In the genomic region with DNA sequence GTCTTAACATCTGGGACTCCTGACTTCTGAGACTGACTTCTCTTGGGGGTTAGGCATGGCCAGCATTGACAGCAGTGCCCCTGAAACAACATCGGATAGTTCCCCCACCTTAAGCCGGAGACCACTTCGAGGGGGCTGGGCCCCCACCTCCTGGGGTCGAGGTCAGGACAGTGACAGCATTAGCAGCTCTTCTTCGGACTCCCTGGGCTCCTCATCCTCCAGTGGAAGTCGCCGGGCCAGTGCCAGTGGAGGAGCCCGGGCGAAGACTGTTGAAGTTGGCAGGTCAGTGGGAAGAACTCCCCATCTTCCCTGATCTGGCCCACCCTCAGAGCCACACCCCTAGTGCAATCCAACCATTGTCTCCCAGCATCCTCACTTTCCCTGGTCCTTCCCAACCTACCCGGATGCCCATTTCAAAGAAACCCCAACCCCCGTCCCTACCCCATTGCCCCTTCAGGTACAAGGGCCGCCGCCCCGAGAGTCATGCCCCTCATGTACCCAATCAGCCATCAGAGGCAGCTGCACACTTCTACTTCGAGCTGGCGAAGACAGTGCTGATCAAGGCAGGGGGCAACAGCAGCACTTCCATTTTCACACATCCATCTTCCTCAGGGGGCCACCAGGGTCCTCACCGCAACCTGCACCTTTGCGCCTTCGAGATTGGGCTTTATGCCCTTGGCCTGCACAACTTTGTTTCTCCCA, we compare ENCODE assay signal across 12 cellular contexts.
"Had no signal": no experiment of that assay in that cellular context is flagged by ENCODE, and none has a peak within 500 bp of the region (broad histone marks: within the 10 kb centered on the region; RNA-seq: fewer than 3 reads in every experiment).

No MANE protein-coding gene starts in this region.

- H3K79me2 ChIP-seq: hepatocyte had no signal

- ATAC-seq: psoas muscle, right lobe of liver had no signal

- H3K4me2 ChIP-seq: hepatocyte had no signal

- DNase-seq: activated effector memory CD4-positive, alpha-beta T cell treated with anti-CD3 and anti-CD28 coated beads, Interleukin-2, amount 50 U/mL, for 16 hours; effector CD8-positive, alpha-beta T cell; T-helper 9 cell; upper lobe of left lung had no signal

- H3K27ac ChIP-seq: cardiac muscle cell, coronary artery, hepatocyte, neutrophil, psoas muscle, right lobe of liver, upper lobe of left lung, VCaP had no signal

- H3K27me3 Mint-ChIP-seq: stimulated activated naive CD8-positive, alpha-beta T cell treated with anti-CD3 and anti-CD28 coated beads, Interleukin-15, Interleukin-2, amounts not matched to agents 100 ng/mL and 50 ng/mL, for 24 hours had no signal

- H3K4me3 Mint-ChIP-seq: stimulated activated naive CD8-positive, alpha-beta T cell treated with anti-CD3 and anti-CD28 coated beads, Interleukin-15, Interleukin-2, amounts not matched to agents 100 ng/mL and 50 ng/mL, for 24 hours had no signal

- H3K27ac Mint-ChIP-seq: stimulated activated naive CD8-positive, alpha-beta T cell treated with anti-CD3 and anti-CD28 coated beads, Interleukin-15, Interleukin-2, amounts not matched to agents 100 ng/mL and 50 ng/mL, for 24 hours had no signal

- H3K9me3 Mint-ChIP-seq: stimulated activated naive CD8-positive, alpha-beta T cell treated with anti-CD3 and anti-CD28 coated beads, Interleukin-15, Interleukin-2, amounts not matched to agents 100 ng/mL and 50 ng/mL, for 24 hours had no signal

- H2AFZ ChIP-seq: hepatocyte had no signal

- H3K9me3 ChIP-seq: neutrophil, psoas muscle, right lobe of liver, upper lobe of left lung had no signal

- H3K4me3 ChIP-seq: cardiac muscle cell, coronary artery, hepatocyte, psoas muscle, right lobe of liver, upper lobe of left lung had no signal

- H3K4me1 ChIP-seq: psoas muscle, right lobe of liver, upper lobe of left lung had no signal

- H3K27me3 ChIP-seq: cardiac muscle cell, hepatocyte, neutrophil, right lobe of liver, upper lobe of left lung had no signal
